In the genomic region with DNA sequence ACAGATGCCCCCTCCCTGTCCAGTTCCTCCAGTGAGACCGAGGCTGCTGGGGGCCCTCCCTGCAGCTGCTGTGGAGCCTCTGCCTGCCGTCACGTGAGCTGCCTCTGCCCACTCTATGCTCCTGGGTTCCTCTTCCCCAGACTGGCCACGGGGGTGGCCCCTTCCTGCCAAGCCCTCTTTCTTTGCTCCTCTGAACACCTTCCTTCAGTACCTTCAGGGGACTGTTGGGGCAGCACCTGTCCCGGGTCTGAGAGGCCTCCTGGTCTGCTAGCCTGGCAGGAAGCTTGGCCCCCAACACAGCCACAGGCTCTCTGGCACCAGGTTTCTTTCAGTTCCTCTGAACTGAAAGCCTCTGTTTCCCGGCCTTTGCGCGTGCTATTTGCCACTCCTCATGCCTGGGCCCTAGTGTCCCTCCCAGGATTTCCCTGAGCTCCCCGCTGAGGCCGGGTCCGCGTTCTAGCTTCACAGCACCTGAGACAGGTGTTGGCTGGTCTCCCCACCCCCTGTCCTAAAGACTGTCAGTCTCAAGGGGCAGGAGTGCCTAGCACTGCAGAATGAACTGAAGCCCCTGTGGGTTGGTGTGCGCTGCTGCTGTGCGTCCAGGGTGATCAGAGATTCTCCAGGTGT, we compare ENCODE assay signal across 9 cellular contexts. TPM values are rescaled to one million over a fixed set of nuclear protein-coding genes. Genes with fewer than 3 reads are reported as not detected.
DNase-seq lines count a peak whose midpoint lies in the region; ATAC-seq and TF ChIP-seq lines count a peak whose summit lies in the region.
"Had no signal": no experiment of that assay in that cellular context is flagged by ENCODE, and none has a peak within 500 bp of the region (broad histone marks: within the 10 kb centered on the region; RNA-seq: fewer than 3 reads in every experiment).

No MANE protein-coding gene starts in this region.

- H3K9ac ChIP-seq in neural progenitor cell: no peak overlapping the region

- H3K36me3 Mint-ChIP-seq in activated CD8-positive, alpha-beta memory T cell treated with anti-CD3 and anti-CD28 coated beads, Interleukin-2, amount 10 ng/mL, durations not matched to agents 7 days and 5 days: no peaks in the 10 kb centered on the region
- H3K36me3 Mint-ChIP-seq in neural progenitor cell: no peaks in the 10 kb centered on the region

- H3K27ac Mint-ChIP-seq in activated CD8-positive, alpha-beta memory T cell treated with anti-CD3 and anti-CD28 coated beads, Interleukin-2, amount 10 ng/mL, durations not matched to agents 7 days and 5 days: no peak overlapping the region
- H3K27ac Mint-ChIP-seq in neural progenitor cell: no peak overlapping the region

- H3K4me1 Mint-ChIP-seq in activated CD8-positive, alpha-beta memory T cell treated with anti-CD3 and anti-CD28 coated beads, Interleukin-2, amount 10 ng/mL, durations not matched to agents 7 days and 5 days: peaks cover 8% of the 10 kb centered on the region
- H3K4me1 Mint-ChIP-seq in neural progenitor cell: peaks cover 10% of the 10 kb centered on the region

- no peaks in the 10 kb centered on the region for H3K9me3 ChIP-seq in gastroesophageal sphincter
- no peaks in the 10 kb centered on the region for H3K9me3 ChIP-seq in upper lobe of left lung
- no peaks in the 10 kb centered on the region for H3K9me3 ChIP-seq in neural progenitor cell (ENCODE audit: low read depth)

- ATAC-seq in activated CD8-positive, alpha-beta memory T cell treated with anti-CD3 and anti-CD28 coated beads, Interleukin-2, amount 10 ng/mL, durations not matched to agents 7 days and 5 days: peak; percentile 66
- ATAC-seq in gastroesophageal sphincter (peak; percentile 26), upper lobe of left lung (ENCODE audit: low FRiP score in 2 of 2) (peak; percentile 51 to 71)

- H3K4me3 Mint-ChIP-seq in activated CD8-positive, alpha-beta memory T cell treated with anti-CD3 and anti-CD28 coated beads, Interleukin-2, amount 10 ng/mL, durations not matched to agents 7 days and 5 days: no peak overlapping the region
- no peak overlapping the region for H3K4me3 Mint-ChIP-seq in neural progenitor cell

- H3K9me3 Mint-ChIP-seq in activated CD8-positive, alpha-beta memory T cell treated with anti-CD3 and anti-CD28 coated beads, Interleukin-2, amount 10 ng/mL, durations not matched to agents 7 days and 5 days (ENCODE audit: low read depth): no peaks in the 10 kb centered on the region
- H3K9me3 Mint-ChIP-seq in neural progenitor cell: no peaks in the 10 kb centered on the region

- no peaks in the 10 kb centered on the region for H3K27me3 Mint-ChIP-seq in activated CD8-positive, alpha-beta memory T cell treated with anti-CD3 and anti-CD28 coated beads, Interleukin-2, amount 10 ng/mL, durations not matched to agents 7 days and 5 days
- H3K27me3 Mint-ChIP-seq in neural progenitor cell (ENCODE audit: insufficient read depth, low read depth): peaks cover 10% of the 10 kb centered on the region

- H2AFZ ChIP-seq in neural progenitor cell (replicated peaks): no peak overlapping the region

- no peak overlapping the region for H3K4me3 ChIP-seq in gastroesophageal sphincter
- H3K4me3 ChIP-seq in upper lobe of left lung: no peak overlapping the region
- H3K4me3 ChIP-seq in neural progenitor cell: no peak overlapping the region

- TF ChIP-seq EP300 in gastroesophageal sphincter (IDR thresholded peaks at IDR 0.05): no peak
- no peak for TF ChIP-seq EP300 in upper lobe of left lung (IDR thresholded peaks at IDR 0.05)

- H3K27me3 ChIP-seq in gastroesophageal sphincter (no peaks in the 10 kb centered on the region), upper lobe of left lung (no peaks in the 10 kb centered on the region), neural progenitor cell (no peaks in the 10 kb centered on the region)

- TF ChIP-seq CTCF in gastroesophageal sphincter (IDR thresholded peaks at IDR 0.05) (no peak), upper lobe of left lung (IDR thresholded peaks at IDR 0.05) (no peak), neural progenitor cell (IDR thresholded peaks at IDR 0.05) (no peak)

- TF ChIP-seq POLR2A in gastroesophageal sphincter (IDR thresholded peaks at IDR 0.05): no peak
- TF ChIP-seq POLR2A in upper lobe of left lung (IDR thresholded peaks at IDR 0.05): peak in 1 of 4 donors; percentile 37

- H3K4me1 ChIP-seq in gastroesophageal sphincter (peaks cover 0 to 24% (median 6%) of the 10 kb centered on the region in 3 donors), upper lobe of left lung (peaks cover 11 to 34% (median 25%) of the 10 kb centered on the region in 4 donors), neural progenitor cell (peaks cover 9% of the 10 kb centered on the region)

- no peaks in the 10 kb centered on the region for H3F3A ChIP-seq in neural progenitor cell (ENCODE audit: low read depth)

- no peaks in the 10 kb centered on the region for H4K20me1 ChIP-seq in neural progenitor cell (ENCODE audit: low read depth)

- CTCF ChIA-PET in activated CD8-positive, alpha-beta memory T cell treated with anti-CD3 and anti-CD28 coated beads, Interleukin-2, amount 10 ng/mL, durations not matched to agents 7 days and 5 days (lab: Charles Lee): interaction anchor here (1.5 kb wide), 1 partner anchor 256 kb away, joined by 4 read pairs; a partner anchor contains a TSS

- DNase-seq in activated CD8-positive, alpha-beta memory T cell treated with anti-CD3 and anti-CD28 coated beads, Interleukin-2, amount 10 ng/mL, durations not matched to agents 7 days and 5 days: no peak
- DNase-seq in activated CD8-positive, alpha-beta memory T cell treated with anti-CD3 and anti-CD28 coated beads for 24 hours: no peak
- DNase-seq in KG1 (lab: John Stamatoyannopoulos, UW) (peak; percentile 32), upper lobe of left lung (peak; percentile 45 to 73), SIG-M5 (lab: John Stamatoyannopoulos, UW) (no peak), neural progenitor cell (ENCODE audit: low spot score) (no peak), ecto neural progenitor cell (ENCODE audit: low spot score) (no peak)

- H3K27ac ChIP-seq in gastroesophageal sphincter (peak overlapping the region in 3 of 4 donors; percentile 17 to 49 (median 37)), upper lobe of left lung (peak overlapping the region; percentile 69 to 82 (median 74)), neural progenitor cell (no peak overlapping the region)

- WGBS in gastroesophageal sphincter (ENCODE audit: low coverage in 1 of 2), 2 donors: 60 to 71% methylated on average over 1 to 4 of the region's 14 CpGs
- WGBS in upper lobe of left lung, 2 donors: 67 to 77% methylated on average over 13 to 14 of the region's 14 CpGs

- H3K79me2 ChIP-seq in neural progenitor cell (ENCODE audit: low read depth): no peaks in the 10 kb centered on the region

- no peak overlapping the region for H3K4me2 ChIP-seq in neural progenitor cell

- H3K36me3 ChIP-seq in gastroesophageal sphincter (peaks cover 0 to 7% of the 10 kb centered on the region in 2 donors), upper lobe of left lung (peaks cover 0 to under 1% (median 0%) of the 10 kb centered on the region in 4 donors), neural progenitor cell (no peaks in the 10 kb centered on the region)

RNA-seq across cellular contexts. Expression of a gene that starts 6.6 kb away (rescaled TPM):
- 100 to 1,000 TPM; 104 to 121 TPM for total RNA-seq in activated CD8-positive, alpha-beta memory T cell treated with anti-CD3 and anti-CD28 coated beads, Interleukin-2, amount 10 ng/mL, durations not matched to agents 7 days and 5 days
- total RNA-seq in gastroesophageal sphincter (10 to 100 TPM; 37.5 to 62.2 (median 50.9) TPM), upper lobe of left lung (100 to 1,000 TPM in 4 of 6 donors, 10 to 100 TPM in 2; 84.9 to 332 (median 164) TPM), neural progenitor cell (ENCODE audit: low replicate concordance) (11.6 and 44.3 TPM in 2 replicates)

RNA-seq across cellular contexts. Expression of a gene that starts 13.0 kb away (rescaled TPM):
- total RNA-seq in activated CD8-positive, alpha-beta memory T cell treated with anti-CD3 and anti-CD28 coated beads, Interleukin-2, amount 10 ng/mL, durations not matched to agents 7 days and 5 days: 10 to 100 TPM; 52.5 to 54.2 TPM
- 10 to 100 TPM; 14.0 to 29.1 (median 23.4) TPM for total RNA-seq in gastroesophageal sphincter
- total RNA-seq in upper lobe of left lung: 100 to 1,000 TPM in 1 of 6 donors, 10 to 100 TPM in 5; 33.0 to 126 (median 68.4) TPM
- total RNA-seq in neural progenitor cell (ENCODE audit: low replicate concordance): 11.7 and 39.2 TPM in 2 replicates

RNA-seq across cellular contexts. Expression of a gene that starts 24.0 kb away (rescaled TPM):
- not detected for total RNA-seq in activated CD8-positive, alpha-beta memory T cell treated with anti-CD3 and anti-CD28 coated beads, Interleukin-2, amount 10 ng/mL, durations not matched to agents 7 days and 5 days
- total RNA-seq in gastroesophageal sphincter: under 1 TPM in 1 of 4 donors, not detected in 3; 0.40 TPM
- 10 to 100 TPM in 2 of 6 donors, 1 to 10 TPM in 3, under 1 TPM in 1; 0.91 to 17.0 (median 5.4) TPM for total RNA-seq in upper lobe of left lung
- total RNA-seq in neural progenitor cell (ENCODE audit: low replicate concordance): 0.09 TPM in 1 of 2 replicates, not detected in the other
- total RNA-seq: NCI-H460 had no signal

RNA-seq across cellular contexts. Expression of a gene that starts 30.7 kb away (rescaled TPM):
- total RNA-seq in activated CD8-positive, alpha-beta memory T cell treated with anti-CD3 and anti-CD28 coated beads, Interleukin-2, amount 10 ng/mL, durations not matched to agents 7 days and 5 days: 10 to 100 TPM; 40.3 to 45.1 TPM
- total RNA-seq in gastroesophageal sphincter (10 to 100 TPM; 30.8 to 43.1 (median 36.5) TPM), upper lobe of left lung (10 to 100 TPM; 39.4 to 83.1 (median 67.2) TPM), neural progenitor cell (ENCODE audit: low replicate concordance) (13.6 and 13.9 TPM in 2 replicates)

RNA-seq across cellular contexts. Expression of a gene that starts 32.2 kb away (rescaled TPM):
- total RNA-seq in activated CD8-positive, alpha-beta memory T cell treated with anti-CD3 and anti-CD28 coated beads, Interleukin-2, amount 10 ng/mL, durations not matched to agents 7 days and 5 days: 10 to 100 TPM; 18.7 to 23.3 TPM
- total RNA-seq in gastroesophageal sphincter: 10 to 100 TPM in 3 of 4 donors, 1 to 10 TPM in 1; 6.2 to 18.4 (median 14.2) TPM
- 10 to 100 TPM; 25.9 to 49.6 (median 37.2) TPM for total RNA-seq in upper lobe of left lung
- total RNA-seq in neural progenitor cell (ENCODE audit: low replicate concordance): 8.2 and 11.9 TPM in 2 replicates

Comparison
In these comparisons a context has a peak if more than half of its experiments do, and no peak if none do; other contexts are left out.
1. DNase-seq: peak in KG1 (single experiment) and upper lobe of left lung (2 of 2); none in activated CD8-positive, alpha-beta memory T cell treated with anti-CD3 and anti-CD28 coated beads, Interleukin-2, amount 10 ng/mL, durations not matched to agents 7 days and 5 days (single experiment), activated CD8-positive, alpha-beta memory T cell treated with anti-CD3 and anti-CD28 coated beads for 24 hours (single experiment), SIG-M5 (single experiment), neural progenitor cell (single experiment) and ecto neural progenitor cell (single experiment).
2. Peak in every context shown above with its lines, with median percentiles within 50 percentile points of each other: ATAC-seq.